18 cellular contexts compared by ENCODE assay signal in the genomic region with DNA sequence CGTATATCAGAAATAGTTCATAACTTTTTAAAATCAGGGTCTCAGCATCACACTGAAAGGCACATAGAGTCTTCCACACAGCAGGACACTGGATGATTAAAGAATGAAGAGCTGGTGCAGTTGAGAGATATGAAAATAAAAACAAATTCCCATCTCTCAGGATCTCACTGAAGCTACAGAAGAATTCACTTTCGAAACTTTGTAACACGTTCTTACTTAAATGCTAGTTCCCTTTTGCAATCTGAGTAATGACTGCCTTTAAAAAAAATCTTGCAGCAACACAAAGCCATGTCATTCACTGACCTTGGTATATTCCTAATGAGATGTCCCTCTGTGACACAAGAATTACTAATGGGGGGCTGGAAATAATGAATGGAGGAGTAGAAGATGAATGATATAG.
"Had no signal": no experiment of that assay in that cellular context is flagged by ENCODE, and none has a peak within 500 bp of the region (broad histone marks: within the 10 kb centered on the region; RNA-seq: fewer than 3 reads in every experiment).

No MANE protein-coding gene starts in this region.

- H3K4me3 Mint-ChIP-seq: activated naive CD4-positive, alpha-beta T cell treated with anti-CD3 and anti-CD28 coated beads, Interleukin-2, amount 50 U/mL, for 24 hours; memory B cell; natural killer cell treated with Interleukin-12 subunit alpha and Interleukin-12 subunit beta and Interleukin-15 and Interleukin-18, amount 100 ng/mL, for 72 hours; stimulated activated naive CD8-positive, alpha-beta T cell treated with anti-CD3 and anti-CD28 coated beads, Interleukin-15, amount 100 ng/mL, for 72 hours; T-helper 17 cell had no signal

- DNase-seq: activated CD4-positive, alpha-beta T cell treated with anti-CD3 and anti-CD28 coated beads, Interleukin-2, amount 50 U/mL, for 1 hour; foreskin melanocyte; heart right ventricle; islet precursor cell; nucleus accumbens; stimulated activated CD4-positive, alpha-beta T cell treated with anti-CD3 and anti-CD28 coated beads, Interleukin-4, amount 100 ng/mL, for 1 hour; stimulated activated naive CD8-positive, alpha-beta T cell treated with anti-CD3 and anti-CD28 coated beads, Interleukin-15, amount 100 ng/mL, for 72 hours; T-helper 17 cell had no signal

- H3K36me3 Mint-ChIP-seq: activated naive CD4-positive, alpha-beta T cell treated with anti-CD3 and anti-CD28 coated beads, Interleukin-2, amount 50 U/mL, for 24 hours; memory B cell; natural killer cell treated with Interleukin-12 subunit alpha and Interleukin-12 subunit beta and Interleukin-15 and Interleukin-18, amount 100 ng/mL, for 72 hours had no signal

- H3K27ac Mint-ChIP-seq: activated naive CD4-positive, alpha-beta T cell treated with anti-CD3 and anti-CD28 coated beads, Interleukin-2, amount 50 U/mL, for 24 hours; activated T-helper 2 cell treated with anti-CD3 and anti-CD28 coated beads, Interferon-gamma antibody, Interleukin-2, Interleukin-4, amounts not matched to agents 10 μg/mL and 5 μg/mL and 100 μg/mL, durations not matched to agents 14 hours and 24 hours and 36 hours; memory B cell; natural killer cell treated with Interleukin-12 subunit alpha and Interleukin-12 subunit beta and Interleukin-15 and Interleukin-18, amount 100 ng/mL, for 72 hours; T-helper 17 cell had no signal

- H3K27me3 ChIP-seq: cardiac muscle cell, esophagus muscularis mucosa, heart right ventricle had no signal

- H3K27me3 Mint-ChIP-seq: activated naive CD4-positive, alpha-beta T cell treated with anti-CD3 and anti-CD28 coated beads, Interleukin-2, amount 50 U/mL, for 24 hours; stimulated activated naive CD8-positive, alpha-beta T cell treated with anti-CD3 and anti-CD28 coated beads, Interleukin-15, amount 100 ng/mL, for 72 hours had no signal

- H3K4me3 ChIP-seq: cardiac muscle cell, esophagus muscularis mucosa, heart right ventricle had no signal

- H3K36me3 ChIP-seq: cardiac muscle cell, esophagus muscularis mucosa, heart right ventricle, thoracic aorta had no signal

- H3K4me1 Mint-ChIP-seq: activated naive CD4-positive, alpha-beta T cell treated with anti-CD3 and anti-CD28 coated beads, Interleukin-2, amount 50 U/mL, for 24 hours; T-helper 17 cell had no signal

- ATAC-seq: heart right ventricle; left lobe of liver; natural killer cell treated with Interleukin-12 subunit alpha and Interleukin-12 subunit beta and Interleukin-15 and Interleukin-18, amount 100 ng/mL, for 72 hours; stimulated activated naive CD8-positive, alpha-beta T cell treated with anti-CD3 and anti-CD28 coated beads, Interleukin-15, amount 100 ng/mL, for 72 hours; T-helper 17 cell had no signal

- H3K9me3 ChIP-seq: esophagus muscularis mucosa, heart right ventricle, thoracic aorta had no signal

- H3K9me3 Mint-ChIP-seq: activated naive CD4-positive, alpha-beta T cell treated with anti-CD3 and anti-CD28 coated beads, Interleukin-2, amount 50 U/mL, for 24 hours; memory B cell; stimulated activated naive CD8-positive, alpha-beta T cell treated with anti-CD3 and anti-CD28 coated beads, Interleukin-15, amount 100 ng/mL, for 72 hours had no signal

- FAIRE-seq: colon, urothelium cell line had no signal
